ENCODE assay signal across 10 cellular contexts in the genomic region with DNA sequence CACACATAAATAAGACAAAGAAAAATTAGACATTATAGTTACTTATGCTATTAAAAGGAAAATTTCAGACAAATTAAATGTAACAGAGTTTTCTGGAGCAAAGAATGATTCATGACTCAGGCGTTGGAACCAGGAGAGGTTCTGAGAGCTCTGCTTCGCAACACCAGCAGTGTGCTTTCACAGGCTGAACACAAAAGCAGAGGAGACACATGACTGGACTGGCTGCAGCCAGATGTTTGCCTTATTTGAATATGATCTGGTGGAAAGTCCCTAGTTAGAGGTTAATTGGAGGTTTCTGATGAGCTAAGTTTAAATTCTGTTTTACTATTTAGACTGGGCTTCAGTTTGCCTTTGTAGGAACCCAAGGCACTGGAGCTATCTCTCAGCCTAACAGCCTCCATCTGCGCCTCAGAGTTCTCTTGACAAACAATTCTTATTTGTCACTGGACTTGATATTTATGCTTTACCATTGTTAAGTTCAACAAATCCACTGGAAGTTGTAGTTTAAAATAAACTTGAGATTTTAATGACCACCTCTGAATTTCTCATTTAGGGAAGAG. TPM values are rescaled to one million over a fixed set of nuclear protein-coding genes. Genes with fewer than 3 reads are reported as not detected.
DNase-seq lines count a peak whose midpoint lies in the region; ATAC-seq and TF ChIP-seq lines count a peak whose summit lies in the region.
"Had no signal": no experiment of that assay in that cellular context is flagged by ENCODE, and none has a peak within 500 bp of the region (broad histone marks: within the 10 kb centered on the region; RNA-seq: fewer than 3 reads in every experiment).

No MANE protein-coding gene starts in this region.

- no peaks in the 10 kb centered on the region for H3K9me2 ChIP-seq in SU-DHL-6 (replicated peaks; ENCODE audit: insufficient read depth, low read length)

- H2AFZ ChIP-seq in SU-DHL-6 (ENCODE audit: low read depth, low read length, severe bottlenecking), result no peak overlapping the region

- WGBS in lower leg skin, 2 donors, result 65 to 70% methylated on average over 3 of the region's 3 CpGs

- peaks cover 21% of the 10 kb centered on the region for H3F3A ChIP-seq in SU-DHL-6 (ENCODE audit: insufficient read depth)

- intact Hi-C loops in lower leg skin (cut with DNase I; ENCODE audit: low total_unique reads), result no loop called here

- H3K4me2 ChIP-seq in SU-DHL-6 (ENCODE audit: low read depth, low read length, poor library complexity, severe bottlenecking), result peak overlapping the region; percentile 71

- peaks cover 13% of the 10 kb centered on the region for H3K79me2 ChIP-seq in SU-DHL-6 (ENCODE audit: insufficient read depth, low read length)

- H3K36me3 ChIP-seq in SU-DHL-6 (ENCODE audit: low read length), result peaks cover 64% of the 10 kb centered on the region

- TF ChIP-seq POLR2A in GM18951 (IDR thresholded peaks at IDR 0.05; ENCODE audit: extremely low read depth, insufficient read depth, insufficient read length) (peak; percentile 40), lower leg skin (IDR thresholded peaks at IDR 0.05) (no peak)

- no peaks in the 10 kb centered on the region for H3K27me3 ChIP-seq in SU-DHL-6 (ENCODE audit: low read length)

- DNase-seq in non-pigmented ciliary epithelial cell (ENCODE audit: low read depth), result peak; percentile 78
- DNase-seq in activated gamma-delta T cell (lab: John Stamatoyannopoulos, UW), result no peak
- no peak for DNase-seq in cerebellar cortex (ENCODE audit: low spot score)
- no peak for DNase-seq in NCI-H1930 (lab: John Stamatoyannopoulos, UW)
- no peak for DNase-seq in lower leg skin (ENCODE audit: low spot score in 2 of 2)
- DNase-seq: kidney had no signal

- in situ Hi-C loops in GM18951 (cut with MboI; ENCODE audit: low sequenced_read_pairs, unreplicated experiment), result no loop called here

- ATAC-seq in HG02759 (IDR thresholded peaks at IDR 0.05; ENCODE audit: unreplicated experiment), result peak; percentile 97
- ATAC-seq: K562 had no signal

- no peaks in the 10 kb centered on the region for H3K9me3 ChIP-seq in SU-DHL-6 (ENCODE audit: insufficient read depth, low read length)

- H4K20me1 ChIP-seq in SU-DHL-6 (ENCODE audit: low read depth, low read length), result no peaks in the 10 kb centered on the region

- H3K27ac ChIP-seq in SU-DHL-6 (ENCODE audit: low read depth, low read length), result peak overlapping the region; percentile 96

- H3K9ac ChIP-seq in SU-DHL-6 (ENCODE audit: low read length), result peak overlapping the region; percentile 34

- H3K4me3 ChIP-seq in SU-DHL-6 (ENCODE audit: insufficient read depth, low read length, poor library complexity, severe bottlenecking) (peak overlapping the region; percentile 17), lower leg skin (ENCODE audit: low read depth, poor library complexity, severe bottlenecking) (no peak overlapping the region)
- H3K4me3 ChIP-seq: K562 had no signal

- TF ChIP-seq CTCF in SU-DHL-6 (IDR thresholded peaks at IDR 0.05; ENCODE audit: insufficient read depth, low read length, poor library complexity, severe bottlenecking), result no peak
- no peak for TF ChIP-seq CTCF in lower leg skin (IDR thresholded peaks at IDR 0.05)

RNA-seq across cellular contexts. Expression of a gene that starts 16.2 kb away (rescaled TPM):
- 10 to 100 TPM; 25.3 to 32.7 (median 30.6) TPM for total RNA-seq in lower leg skin
